Comparison of ENCODE assay signal across 1 cellular context in genomic region chr18:62486290-62486964, GRCh38.
A peak's percentile ranks its signal among the peaks of the same experiment; 100 is the strongest.
TF ChIP-seq lines count a peak whose summit lies in the region.

No MANE protein-coding gene starts in this region.

TF ChIP-seq in K562, 482 proteins besides CTCF, POLR2A, EP300 and RAD21 (continued from another document):
- TF ChIP-seq MGA (IDR thresholded peaks at IDR 0.05) (no peak), FIP1L1 (IDR thresholded peaks at IDR 0.05; ENCODE audit: low read depth, low read length, poor library complexity, severe bottlenecking) (no peak), AFF1 (IDR thresholded peaks at IDR 0.05; ENCODE audit: low read depth in 1 of 2, partially characterized antibody in 2 of 2) (no peak), TFAM (CRISPR knock-in tag; conservative IDR thresholded peaks at IDR 0.05) (no peak), CBFA2T3 (IDR thresholded peaks at IDR 0.05) (peak; percentile 26; the same call in 1 of the 2 replicates), TBP (optimal IDR thresholded peaks at IDR 0.05; ENCODE audit: low read depth, low read length) (no peak), ZNF592 (IDR thresholded peaks at IDR 0.05) (no peak), ZNF551 (CRISPR knock-in tag; IDR thresholded peaks at IDR 0.05) (no peak), GATAD2B (IDR thresholded peaks at IDR 0.05; ENCODE audit: borderline replicate concordance) (no peak), TAL1 (IDR thresholded peaks at IDR 0.05) (no peak), ARID1B (IDR thresholded peaks at IDR 0.05) (peak; percentile 14; the same call in 1 of the 2 replicates), GABPB1 (CRISPR knock-in tag; IDR thresholded peaks at IDR 0.05) (no peak)
